17 cellular contexts compared by ENCODE assay signal in the genomic region with DNA sequence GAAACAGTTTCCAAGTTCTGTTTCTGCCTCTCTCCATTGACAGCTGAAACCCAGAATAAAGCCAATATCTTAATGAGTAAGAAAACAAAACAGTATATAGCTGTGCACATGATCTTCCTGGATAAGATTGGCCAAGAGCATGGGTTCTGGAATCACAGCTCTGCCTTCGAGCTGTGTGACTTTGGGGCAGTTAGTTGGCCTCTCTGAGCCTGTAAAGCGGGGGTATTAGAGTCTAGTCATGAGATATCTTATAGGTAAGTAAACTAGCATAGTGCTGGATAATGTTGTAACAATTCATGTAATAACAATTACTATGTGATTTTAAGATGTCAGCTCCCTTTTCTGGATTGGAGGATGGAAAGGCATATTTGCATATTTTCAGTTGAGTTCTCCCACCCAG.
DNase-seq lines count a peak whose midpoint lies in the region; ATAC-seq and TF ChIP-seq lines count a peak whose summit lies in the region.
"Had no signal": no experiment of that assay in that cellular context is flagged by ENCODE, and none has a peak within 500 bp of the region (broad histone marks: within the 10 kb centered on the region; RNA-seq: fewer than 3 reads in every experiment).

No MANE protein-coding gene starts in this region.

- H3K27me3 Mint-ChIP-seq in effector memory CD8-positive, alpha-beta T cell = no peaks in the 10 kb centered on the region
- H3K27me3 Mint-ChIP-seq in natural killer cell treated with Interleukin-12 subunit alpha and Interleukin-12 subunit beta and Interleukin-15 and Interleukin-18, amount 100 ng/mL, for 72 hours = no peaks in the 10 kb centered on the region
- H3K27me3 Mint-ChIP-seq: B cell; CD4-positive, CD25-positive, alpha-beta regulatory T cell had no signal

- H3K9me3 ChIP-seq in WERI-Rb-1 (ENCODE audit: severe bottlenecking) = no peaks in the 10 kb centered on the region
- no peaks in the 10 kb centered on the region for H3K9me3 ChIP-seq in mesenchymal stem cell (ENCODE audit: control insufficient read depth, low read length)
- H3K9me3 ChIP-seq: HAP-1 had no signal

- ATAC-seq in effector memory CD8-positive, alpha-beta T cell (replicated peaks) = no peak
- ATAC-seq in natural killer cell treated with Interleukin-12 subunit alpha and Interleukin-12 subunit beta and Interleukin-15 and Interleukin-18, amount 100 ng/mL, for 72 hours = no peak
- no peak for ATAC-seq in stimulated activated effector memory CD8-positive, alpha-beta T cell treated with anti-CD3 and anti-CD28 coated beads, Interleukin-12 subunit alpha, Interleukin-12 subunit beta, amount 100 ng/mL, for 72 hours
- ATAC-seq: CD8-positive, alpha-beta T cell had no signal

- peak overlapping the region; percentile 50 to 72 for H3K27ac Mint-ChIP-seq in effector memory CD8-positive, alpha-beta T cell
- H3K27ac Mint-ChIP-seq in natural killer cell treated with Interleukin-12 subunit alpha and Interleukin-12 subunit beta and Interleukin-15 and Interleukin-18, amount 100 ng/mL, for 72 hours = peak overlapping the region; percentile 73 to 80
- H3K27ac Mint-ChIP-seq in stimulated activated effector memory CD8-positive, alpha-beta T cell treated with anti-CD3 and anti-CD28 coated beads, Interleukin-12 subunit alpha, Interleukin-12 subunit beta, amount 100 ng/mL, for 72 hours = peak overlapping the region; percentile 72
- H3K27ac Mint-ChIP-seq: B cell; CD4-positive, CD25-positive, alpha-beta regulatory T cell; CD8-positive, alpha-beta T cell had no signal

- H3K4me3 ChIP-seq in WERI-Rb-1 (ENCODE audit: low read depth, low read length) = no peak overlapping the region
- H3K4me3 ChIP-seq in mesenchymal stem cell (ENCODE audit: insufficient read depth in 1 of 2, low read depth in 1 of 2, low read length in 2 of 2) = no peak overlapping the region
- H3K4me3 ChIP-seq: BLaER1, HAP-1 had no signal

- DNase-seq in effector memory CD8-positive, alpha-beta T cell = no peak
- DNase-seq in natural killer cell treated with Interleukin-12 subunit alpha and Interleukin-12 subunit beta and Interleukin-15 and Interleukin-18, amount 100 ng/mL, for 72 hours (ENCODE audit: low spot score) = no peak
- DNase-seq in stimulated activated effector memory CD8-positive, alpha-beta T cell treated with anti-CD3 and anti-CD28 coated beads, Interleukin-12 subunit alpha, Interleukin-12 subunit beta, amount 100 ng/mL, for 72 hours (ENCODE audit: low spot score in 2 of 2) = no peak
- DNase-seq in WERI-Rb-1 (no peak), mesenchymal stem cell (no peak), DMS 273 treated with DMSO at 0.1 percent for 48 hours (lab: John Stamatoyannopoulos, UW) (no peak)
- DNase-seq in stimulated activated CD8-positive, alpha-beta memory T cell treated with anti-CD3 and anti-CD28 coated beads, Interleukin-4, amount 100 ng/mL, for 48 hours = no peak
- DNase-seq: CD4-positive, CD25-positive, alpha-beta regulatory T cell; CD8-positive, alpha-beta T cell; DMS53; GF-D8; GOT3 had no signal

- no peak overlapping the region for H2BK5ac ChIP-seq in mesenchymal stem cell (ENCODE audit: low read depth, low read length, poor library complexity, severe bottlenecking)

- H2BK15ac ChIP-seq in mesenchymal stem cell (ENCODE audit: low read depth, poor library complexity, severe bottlenecking) = no peak overlapping the region

- H3K27me3 ChIP-seq in WERI-Rb-1 (ENCODE audit: insufficient read depth, low read depth, severe bottlenecking) (no peaks in the 10 kb centered on the region), mesenchymal stem cell (ENCODE audit: control insufficient read depth in 1 of 2, insufficient read depth in 1 of 2, low read length in 2 of 2) (no peaks in the 10 kb centered on the region)
- H3K27me3 ChIP-seq: BLaER1 had no signal

- no peak overlapping the region for H4K91ac ChIP-seq in mesenchymal stem cell (ENCODE audit: low read length)

- peaks cover 20% of the 10 kb centered on the region for H3K79me1 ChIP-seq in mesenchymal stem cell (replicated peaks; ENCODE audit: low read length, poor library complexity, severe bottlenecking)

- peaks cover under 1% of the 10 kb centered on the region for H3K4me1 ChIP-seq in mesenchymal stem cell (ENCODE audit: control insufficient read depth, insufficient read depth, low read depth, low read length)
- H3K4me1 ChIP-seq: HAP-1 had no signal

- no peak overlapping the region for H4K8ac ChIP-seq in mesenchymal stem cell (ENCODE audit: low read length)

- H3K9ac ChIP-seq in mesenchymal stem cell (ENCODE audit: low read length) = no peak overlapping the region
- H3K9ac ChIP-seq: BLaER1 had no signal

- no peaks in the 10 kb centered on the region for H3K9me3 Mint-ChIP-seq in effector memory CD8-positive, alpha-beta T cell
- H3K9me3 Mint-ChIP-seq in natural killer cell treated with Interleukin-12 subunit alpha and Interleukin-12 subunit beta and Interleukin-15 and Interleukin-18, amount 100 ng/mL, for 72 hours = no peaks in the 10 kb centered on the region
- H3K9me3 Mint-ChIP-seq in stimulated activated effector memory CD8-positive, alpha-beta T cell treated with anti-CD3 and anti-CD28 coated beads, Interleukin-12 subunit alpha, Interleukin-12 subunit beta, amount 100 ng/mL, for 72 hours = no peaks in the 10 kb centered on the region
- H3K9me3 Mint-ChIP-seq: CD8-positive, alpha-beta T cell had no signal

- TF ChIP-seq CTCF in VCaP (conservative IDR thresholded peaks at IDR 0.05) = no peak
- TF ChIP-seq CTCF in WERI-Rb-1 (IDR thresholded peaks at IDR 0.05; ENCODE audit: low read depth, low read length) = no peak

- H2AK5ac ChIP-seq in mesenchymal stem cell (ENCODE audit: low read length, severe bottlenecking) = no peak overlapping the region

- no peak overlapping the region for H3K4me2 ChIP-seq in mesenchymal stem cell (ENCODE audit: low read length, poor library complexity, severe bottlenecking)
- H3K4me2 ChIP-seq: BLaER1 had no signal

- no peak overlapping the region for H3K23ac ChIP-seq in mesenchymal stem cell (ENCODE audit: low read length in 2 of 2)

- H3K18ac ChIP-seq in mesenchymal stem cell (ENCODE audit: low read depth in 1 of 2, low read length in 2 of 2) = no peak overlapping the region

- no peak overlapping the region for H2AFZ ChIP-seq in mesenchymal stem cell (ENCODE audit: low read depth, low read length)

- H3K4me3 Mint-ChIP-seq in effector memory CD8-positive, alpha-beta T cell = no peak overlapping the region
- H3K4me3 Mint-ChIP-seq in natural killer cell treated with Interleukin-12 subunit alpha and Interleukin-12 subunit beta and Interleukin-15 and Interleukin-18, amount 100 ng/mL, for 72 hours = no peak overlapping the region
- H3K4me3 Mint-ChIP-seq in stimulated activated effector memory CD8-positive, alpha-beta T cell treated with anti-CD3 and anti-CD28 coated beads, Interleukin-12 subunit alpha, Interleukin-12 subunit beta, amount 100 ng/mL, for 72 hours = no peak overlapping the region
- H3K4me3 Mint-ChIP-seq: B cell; CD4-positive, CD25-positive, alpha-beta regulatory T cell; CD8-positive, alpha-beta T cell had no signal

- H3K36me3 Mint-ChIP-seq in effector memory CD8-positive, alpha-beta T cell (ENCODE audit: insufficient read depth) = peaks cover 85% of the 10 kb centered on the region
- H3K36me3 Mint-ChIP-seq in natural killer cell treated with Interleukin-12 subunit alpha and Interleukin-12 subunit beta and Interleukin-15 and Interleukin-18, amount 100 ng/mL, for 72 hours = peaks cover 67% of the 10 kb centered on the region
- H3K36me3 Mint-ChIP-seq in stimulated activated effector memory CD8-positive, alpha-beta T cell treated with anti-CD3 and anti-CD28 coated beads, Interleukin-12 subunit alpha, Interleukin-12 subunit beta, amount 100 ng/mL, for 72 hours = peaks cover 93% of the 10 kb centered on the region
- H3K36me3 Mint-ChIP-seq: CD4-positive, CD25-positive, alpha-beta regulatory T cell had no signal

- H3K36me3 ChIP-seq in WERI-Rb-1 (no peaks in the 10 kb centered on the region), mesenchymal stem cell (ENCODE audit: control insufficient read depth in 1 of 2, insufficient read depth in 2 of 2, low read depth in 1 of 2, low read length in 2 of 2) (peaks cover 0 to 43% of the 10 kb centered on the region in 2 experiments)
- H3K36me3 ChIP-seq: HAP-1 had no signal

- H2BK12ac ChIP-seq in mesenchymal stem cell (ENCODE audit: low read length in 2 of 2) = no peak overlapping the region

- peak overlapping the region; percentile 46 for H3K27ac ChIP-seq in VCaP
- no peak overlapping the region for H3K27ac ChIP-seq in WERI-Rb-1
- H3K27ac ChIP-seq in mesenchymal stem cell (ENCODE audit: low read length, poor library complexity, severe bottlenecking) = no peak overlapping the region
- H3K27ac ChIP-seq: BLaER1, C4-2B had no signal

- 100% methylated on average over 1 of the region's 2 CpGs for WGBS in mesenchymal stem cell

- H2BK120ac ChIP-seq in mesenchymal stem cell (ENCODE audit: low read depth, low read length) = no peak overlapping the region

- no peak overlapping the region for H3K4ac ChIP-seq in mesenchymal stem cell (ENCODE audit: low read depth in 1 of 2, low read length in 2 of 2)

- H3K14ac ChIP-seq in mesenchymal stem cell (ENCODE audit: low read length in 2 of 2) = no peak overlapping the region

- H3K4me1 Mint-ChIP-seq in effector memory CD8-positive, alpha-beta T cell (ENCODE audit: low read depth in 2 of 2) = peaks cover 30 to 52% of the 10 kb centered on the region in 2 donors
- peaks cover 82 to 86% of the 10 kb centered on the region in 2 donors for H3K4me1 Mint-ChIP-seq in natural killer cell treated with Interleukin-12 subunit alpha and Interleukin-12 subunit beta and Interleukin-15 and Interleukin-18, amount 100 ng/mL, for 72 hours (ENCODE audit: low read depth in 2 of 2)
- peaks cover 51% of the 10 kb centered on the region for H3K4me1 Mint-ChIP-seq in stimulated activated effector memory CD8-positive, alpha-beta T cell treated with anti-CD3 and anti-CD28 coated beads, Interleukin-12 subunit alpha, Interleukin-12 subunit beta, amount 100 ng/mL, for 72 hours
- H3K4me1 Mint-ChIP-seq: B cell had no signal
